10 cellular contexts compared by ENCODE assay signal in the genomic region with DNA sequence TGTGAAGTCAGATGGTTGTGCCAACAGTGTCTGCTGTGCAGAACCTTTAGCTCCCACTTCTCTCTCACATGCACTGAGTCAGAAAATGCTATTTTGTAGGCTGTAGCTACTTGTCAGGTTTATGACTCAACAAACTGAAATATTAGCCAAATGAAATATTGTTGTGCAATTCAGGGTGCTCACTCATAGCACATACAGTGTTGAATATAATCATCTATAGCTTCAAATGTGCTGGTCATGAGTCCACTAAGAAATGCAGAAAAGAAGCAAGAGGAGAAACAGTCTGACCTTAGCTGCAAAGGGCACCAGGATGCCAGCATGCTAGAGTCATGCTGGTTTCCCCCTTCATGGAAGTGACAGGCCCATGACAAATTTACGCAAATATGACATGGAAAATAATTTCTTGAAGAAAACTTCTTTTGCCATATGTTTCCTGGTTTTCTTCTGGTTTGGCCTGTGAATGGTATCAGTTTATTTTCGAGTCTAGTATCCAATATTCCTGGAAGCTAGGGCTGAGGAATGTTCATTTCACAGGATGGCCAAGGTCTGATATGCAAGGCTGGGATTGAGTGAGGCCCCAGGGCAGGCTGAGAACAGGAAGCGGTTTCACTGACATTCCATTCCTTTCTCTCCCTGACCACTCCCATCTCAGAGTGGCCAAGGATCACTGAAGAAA. TPM values are rescaled to one million over a fixed set of nuclear protein-coding genes. Genes with fewer than 3 reads are reported as not detected.
A peak's percentile ranks its signal among the peaks of the same experiment; 100 is the strongest.
DNase-seq lines count a peak whose midpoint lies in the region; ATAC-seq and TF ChIP-seq lines count a peak whose summit lies in the region.
"Had no signal": no experiment of that assay in that cellular context is flagged by ENCODE, and none has a peak within 500 bp of the region (broad histone marks: within the 10 kb centered on the region; RNA-seq: fewer than 3 reads in every experiment).

No MANE protein-coding gene starts in this region.

- no peak for TF ChIP-seq POLR2A in NB4 (IDR thresholded peaks at IDR 0.05; ENCODE audit: extremely low read depth, insufficient read length)

- H3K4me1 ChIP-seq in duodenal mucosa (ENCODE audit: control insufficient read depth in 1 of 2, insufficient read depth in 2 of 2, low read length in 2 of 2) (peaks cover 17 to 21% of the 10 kb centered on the region in 2 donors), mesodermal cell (ENCODE audit: control insufficient read depth, insufficient read depth, low read length, poor library complexity, severe bottlenecking) (peaks cover 16% of the 10 kb centered on the region)

- DNase-seq in ACHN (peak; percentile 95), NB4 (ENCODE audit: low read depth) (peak; percentile 86), pons (ENCODE audit: low spot score) (no peak), NCI-H2081 (lab: John Stamatoyannopoulos, UW) (no peak), NCI-H82 (lab: John Stamatoyannopoulos, UW) (no peak)
- DNase-seq: stimulated activated CD4-positive, alpha-beta T cell treated with anti-CD3 and anti-CD28 coated beads, Interleukin-2, amount 100 ng/mL, for 48 hours had no signal

- no peak for TF ChIP-seq CTCF in NB4 (IDR thresholded peaks at IDR 0.05; ENCODE audit: low read depth, low read length)

- in situ Hi-C loops in ACHN (cut with HindIII; ENCODE audit: low pct_ligation_motif_present, low pct_unique_long_range_greater_than_20kb, low sequenced_read_pairs): no loop called here

- no peak overlapping the region for H3K9ac ChIP-seq in duodenal mucosa (ENCODE audit: low read depth in 1 of 2, low read length in 2 of 2)

- 63 to 70% methylated on average over 2 of the region's 3 CpGs for WGBS in mesodermal cell (ENCODE audit: insufficient coverage in 2 of 2), 2 experiments

- H3K36me3 ChIP-seq in duodenal mucosa (ENCODE audit: control insufficient read depth in 1 of 2, insufficient read depth in 2 of 2, low read length in 2 of 2) (no peaks in the 10 kb centered on the region), mesodermal cell (ENCODE audit: control insufficient read depth, insufficient read depth, low read length) (no peaks in the 10 kb centered on the region)

- H3K27me3 ChIP-seq in duodenal mucosa (ENCODE audit: control insufficient read depth in 1 of 2, insufficient read depth in 2 of 2, low read length in 2 of 2): no peaks in the 10 kb centered on the region

- H3K9me3 ChIP-seq in duodenal mucosa (ENCODE audit: control insufficient read depth in 1 of 2, low read length in 2 of 2) (no peaks in the 10 kb centered on the region), mesodermal cell (ENCODE audit: control insufficient read depth, low read length) (no peaks in the 10 kb centered on the region)

- H3K27ac ChIP-seq in duodenal mucosa (ENCODE audit: low read depth, low read length) (peak overlapping the region; percentile 11), mesodermal cell (ENCODE audit: low read depth, low read length, severe bottlenecking) (peak overlapping the region; percentile 84)

- no peak for ATAC-seq in GM18502 (IDR thresholded peaks at IDR 0.05; ENCODE audit: poor library complexity, unreplicated experiment)

- H3K4me3 ChIP-seq in NB4 (ENCODE audit: low read depth, low read length): no peak overlapping the region
- no peak overlapping the region for H3K4me3 ChIP-seq in duodenal mucosa (ENCODE audit: low read depth in 1 of 2, low read length in 2 of 2)
- no peak overlapping the region for H3K4me3 ChIP-seq in mesodermal cell (ENCODE audit: extremely low read depth, insufficient read depth, low read length, poor library complexity, severe bottlenecking)

RNA-seq across cellular contexts. Expression of gene CXCL2, which starts 10.3 kb away (rescaled TPM):
- polyA plus RNA-seq in mesodermal cell (2013, experiment 1 of 2): 2.4 TPM
- 1.4 TPM for polyA plus RNA-seq in mesodermal cell (2013, experiment 2 of 2)
- polyA plus RNA-seq: IgD-negative memory B cell had no signal

RNA-seq across cellular contexts. Expression of gene MTHFD2L, which starts 48.7 kb away (rescaled TPM):
- polyA plus RNA-seq in mesodermal cell (2013, experiment 1 of 2): 7.8 TPM
- polyA plus RNA-seq in mesodermal cell (2013, experiment 2 of 2): 7.0 TPM

Comparison
In these comparisons a context has a peak if more than half of its experiments do, and no peak if none do; other contexts are left out.
1. DNase-seq: peak in ACHN (single experiment) and NB4 (single experiment); none in pons (single experiment), NCI-H2081 (0 of 2) and NCI-H82 (single experiment).